Comparison of ENCODE assay signal across 16 cellular contexts in the genomic region with DNA sequence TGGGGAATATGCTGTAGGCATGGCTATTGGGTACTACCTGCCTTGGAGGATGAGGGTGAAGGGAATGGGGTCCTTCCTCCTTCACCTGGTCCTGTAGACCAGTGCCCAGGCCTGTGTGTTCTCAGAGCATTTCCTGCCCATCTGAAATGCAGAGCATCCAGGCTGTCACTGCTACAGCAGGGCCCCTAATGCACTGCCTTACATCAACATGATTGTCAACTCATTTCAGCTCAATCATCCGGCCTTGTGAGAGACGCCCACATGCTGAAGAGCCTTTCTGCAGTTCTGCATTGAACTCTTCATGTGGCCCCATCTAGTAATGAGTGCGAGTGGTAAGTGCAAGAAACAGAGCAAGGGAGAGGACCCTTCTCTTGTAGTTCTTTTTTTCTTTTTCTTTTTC.
"Had no signal": no experiment of that assay in that cellular context is flagged by ENCODE, and none has a peak within 500 bp of the region (broad histone marks: within the 10 kb centered on the region; RNA-seq: fewer than 3 reads in every experiment).

No MANE protein-coding gene starts in this region.

- H3K4me3 Mint-ChIP-seq: activated CD8-positive, alpha-beta T cell treated with anti-CD3 and anti-CD28 coated beads, Interleukin-2, amount 10 ng/mL, durations not matched to agents 7 days and 5 days; activated naive CD4-positive, alpha-beta T cell treated with anti-CD3 and anti-CD28 coated beads, Interleukin-2, amount 50 U/mL, for 24 hours; mesothelial cell of epicardium had no signal

- H3K4me1 Mint-ChIP-seq: activated naive CD4-positive, alpha-beta T cell treated with anti-CD3 and anti-CD28 coated beads, Interleukin-2, amount 50 U/mL, for 24 hours had no signal

- DNase-seq: activated CD4-positive, alpha-beta T cell treated with anti-CD3 and anti-CD28 coated beads for 4 hours; activated CD8-positive, alpha-beta memory T cell treated with anti-CD3 and anti-CD28 coated beads, Interleukin-2, amount 50 U/mL, for 4 hours; activated CD8-positive, alpha-beta T cell treated with anti-CD3 and anti-CD28 coated beads, Interleukin-2, amount 10 ng/mL, durations not matched to agents 7 days and 5 days; activated effector memory CD4-positive, alpha-beta T cell treated with anti-CD3 and anti-CD28 coated beads, Interleukin-2, amount 50 U/mL, for 16 hours; activated T-cell treated with anti-CD3 and anti-CD28 coated beads, Interleukin-2, amount 50 U/mL, for 48 hours; hippocampal formation; stimulated activated CD4-positive, alpha-beta T cell treated with anti-CD3 and anti-CD28 coated beads, Interleukin-15, amount 100 ng/mL, for 24 hours; stimulated activated CD4-positive, alpha-beta T cell treated with anti-CD3 and anti-CD28 coated beads, Interleukin-4, amount 100 ng/mL, for 24 hours; stimulated activated naive CD4-positive, alpha-beta T cell; T-helper 2 cell; tibial artery had no signal

- H3K27ac ChIP-seq: cardiac muscle cell had no signal

- H3K27ac Mint-ChIP-seq: activated CD8-positive, alpha-beta T cell treated with anti-CD3 and anti-CD28 coated beads, Interleukin-2, amount 10 ng/mL, durations not matched to agents 7 days and 5 days; activated naive CD4-positive, alpha-beta T cell treated with anti-CD3 and anti-CD28 coated beads, Interleukin-2, amount 50 U/mL, for 24 hours had no signal

- H3K9me3 Mint-ChIP-seq: activated naive CD4-positive, alpha-beta T cell treated with anti-CD3 and anti-CD28 coated beads, Interleukin-2, amount 50 U/mL, for 24 hours; mesothelial cell of epicardium had no signal

- H3K4me3 ChIP-seq: adrenal gland, cardiac muscle cell, skin epidermis, tibial artery had no signal

- H3K36me3 ChIP-seq: adrenal gland, cardiac muscle cell, tibial artery had no signal

- H3K27me3 ChIP-seq: adrenal gland, cardiac muscle cell, tibial artery had no signal

- H3K27me3 Mint-ChIP-seq: activated naive CD4-positive, alpha-beta T cell treated with anti-CD3 and anti-CD28 coated beads, Interleukin-2, amount 50 U/mL, for 24 hours had no signal

- H3K9me3 ChIP-seq: adrenal gland, tibial artery had no signal

- ATAC-seq: activated CD8-positive, alpha-beta T cell treated with anti-CD3 and anti-CD28 coated beads, Interleukin-2, amount 10 ng/mL, durations not matched to agents 7 days and 5 days had no signal

- H3K36me3 Mint-ChIP-seq: activated naive CD4-positive, alpha-beta T cell treated with anti-CD3 and anti-CD28 coated beads, Interleukin-2, amount 50 U/mL, for 24 hours; mesothelial cell of epicardium had no signal
